Comparison of ENCODE assay signal across 8 cellular contexts in the genomic region with DNA sequence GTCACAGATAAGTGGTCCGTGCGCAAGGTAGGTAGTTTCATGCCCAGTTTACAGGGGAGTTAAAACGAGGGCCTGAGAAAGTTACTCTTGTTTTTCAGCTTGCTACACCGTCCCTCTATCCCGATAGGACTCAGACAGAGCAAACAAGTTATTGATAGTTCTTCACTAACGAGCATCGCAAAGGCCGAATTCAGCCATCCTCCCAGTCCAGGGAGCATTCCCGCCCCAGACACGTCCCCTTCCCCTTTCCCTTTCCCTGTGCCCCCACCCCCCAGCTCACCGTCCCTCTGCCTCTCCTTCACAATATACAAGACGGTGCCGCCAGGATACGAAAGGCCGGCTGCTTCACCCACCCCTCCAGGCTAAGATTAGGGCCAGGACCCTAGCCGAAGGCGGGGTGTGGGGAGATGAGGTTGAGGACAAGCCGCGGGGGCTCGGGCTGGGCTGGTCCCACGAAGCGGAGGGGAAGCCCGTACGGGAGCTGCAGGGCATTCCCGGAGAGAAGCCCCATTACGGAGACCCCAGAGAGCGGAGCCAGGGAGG. TPM values are rescaled to one million over a fixed set of nuclear protein-coding genes. Genes with fewer than 3 reads are reported as not detected.
DNase-seq lines count a peak whose midpoint lies in the region; ATAC-seq and TF ChIP-seq lines count a peak whose summit lies in the region.

No MANE protein-coding gene starts in this region.

- H3K36me3 Mint-ChIP-seq in natural killer cell treated with Interleukin-12 subunit alpha and Interleukin-12 subunit beta and Interleukin-15 and Interleukin-18, amount 100 ng/mL, for 72 hours = peaks cover 10% of the 10 kb centered on the region

- H3K4me1 Mint-ChIP-seq in natural killer cell treated with Interleukin-12 subunit alpha and Interleukin-12 subunit beta and Interleukin-15 and Interleukin-18, amount 100 ng/mL, for 72 hours (ENCODE audit: low read depth in 2 of 2) = peaks cover 24 to 32% of the 10 kb centered on the region in 2 donors

- DNase-seq in cardiac muscle cell (ENCODE audit: low read depth in 1 of 2, low spot score in 1 of 2) = peak in 1 of 2 donors; percentile 14
- no peak for DNase-seq in cardiac septum (ENCODE audit: low spot score)
- peak; percentile 73 for DNase-seq in RWPE2 (ENCODE audit: low spot score)
- DNase-seq in epithelial cell of proximal tubule (ENCODE audit: low read depth) = no peak
- DNase-seq in natural killer cell treated with Interleukin-12 subunit alpha and Interleukin-12 subunit beta and Interleukin-15 and Interleukin-18, amount 100 ng/mL, for 72 hours (ENCODE audit: low spot score) = no peak
- DNase-seq in activated effector memory CD4-positive, alpha-beta T cell treated with anti-CD3 and anti-CD28 coated beads, Interleukin-2, amount 50 U/mL, for 16 hours = no peak
- no peak for DNase-seq in SHP77 treated with DMSO at 0.1 percent for 48 hours (lab: John Stamatoyannopoulos, UW)

- peaks cover 12% of the 10 kb centered on the region for H3K36me3 ChIP-seq in cardiac muscle cell
- peaks cover 39% of the 10 kb centered on the region for H3K36me3 ChIP-seq in RWPE2 (ENCODE audit: low read depth)

- H3K27ac ChIP-seq in cardiac muscle cell = peak overlapping the region; percentile 40
- peak overlapping the region; percentile 34 for H3K27ac ChIP-seq in RWPE2 (ENCODE audit: poor library complexity, severe bottlenecking)

- peak overlapping the region; percentile 90 for H3K4me3 Mint-ChIP-seq in natural killer cell treated with Interleukin-12 subunit alpha and Interleukin-12 subunit beta and Interleukin-15 and Interleukin-18, amount 100 ng/mL, for 72 hours

- H3K4me1 ChIP-seq in cardiac muscle cell (ENCODE audit: low read depth) (peaks cover 3% of the 10 kb centered on the region), RWPE2 (ENCODE audit: insufficient read depth, poor library complexity, severe bottlenecking) (peaks cover 7% of the 10 kb centered on the region)

- peak overlapping the region; percentile 70 to 90 for H3K27ac Mint-ChIP-seq in natural killer cell treated with Interleukin-12 subunit alpha and Interleukin-12 subunit beta and Interleukin-15 and Interleukin-18, amount 100 ng/mL, for 72 hours

- no peak for TF ChIP-seq CTCF in cardiac muscle cell (IDR thresholded peaks at IDR 0.05; ENCODE audit: low read depth, low read length)
- no peak for TF ChIP-seq CTCF in RWPE2 (IDR thresholded peaks at IDR 0.05; ENCODE audit: poor library complexity, severe bottlenecking)
- TF ChIP-seq CTCF in epithelial cell of proximal tubule (conservative IDR thresholded peaks at IDR 0.05; ENCODE audit: low read depth, low read length) = no peak

- H3K27me3 ChIP-seq in cardiac muscle cell = peaks cover 27% of the 10 kb centered on the region
- H3K27me3 ChIP-seq in RWPE2 (ENCODE audit: insufficient read depth, poor library complexity, severe bottlenecking) = no peaks in the 10 kb centered on the region

- H3K27me3 Mint-ChIP-seq in natural killer cell treated with Interleukin-12 subunit alpha and Interleukin-12 subunit beta and Interleukin-15 and Interleukin-18, amount 100 ng/mL, for 72 hours = no peaks in the 10 kb centered on the region

- no peaks in the 10 kb centered on the region for H3K9me3 ChIP-seq in cardiac muscle cell (ENCODE audit: low read depth)
- H3K9me3 ChIP-seq in RWPE2 (ENCODE audit: severe bottlenecking) = no peaks in the 10 kb centered on the region

- ATAC-seq in RWPE2 (ENCODE audit: low read depth) = peak; percentile 5
- ATAC-seq in natural killer cell treated with Interleukin-12 subunit alpha and Interleukin-12 subunit beta and Interleukin-15 and Interleukin-18, amount 100 ng/mL, for 72 hours = no peak
- ATAC-seq in HG02885 (IDR thresholded peaks at IDR 0.05; ENCODE audit: poor library complexity, unreplicated experiment) = no peak

- H3K9me3 Mint-ChIP-seq in natural killer cell treated with Interleukin-12 subunit alpha and Interleukin-12 subunit beta and Interleukin-15 and Interleukin-18, amount 100 ng/mL, for 72 hours = no peaks in the 10 kb centered on the region

- intact Hi-C loops in cardiac septum (cut with DNase I) = loop anchor here (1.0 to 5.0 kb wide), 3 partner anchors 28 to 181 kb away; partner anchors contain the start of genes HIGD2A and NOP16

- H3K4me3 ChIP-seq in cardiac muscle cell = peak overlapping the region; percentile 55
- H3K4me3 ChIP-seq in RWPE2 (ENCODE audit: severe bottlenecking) = peak overlapping the region; percentile 63
- H3K4me3 ChIP-seq in epithelial cell of proximal tubule (ENCODE audit: low read depth, low read length) = peak overlapping the region; percentile 99

RNA-seq across cellular contexts. Expression of gene KIAA1191, which starts 0.6 kb away (rescaled TPM):
- 118 and 160 TPM in 2 replicates for total RNA-seq in cardiac muscle cell
- polyA plus RNA-seq in cardiac muscle cell = 125 and 134 TPM in 2 replicates
- total RNA-seq in cardiac septum = 104 TPM
- total RNA-seq in epithelial cell of proximal tubule = 88.1 and 90.1 TPM in 2 replicates
- total RNA-seq in natural killer cell treated with Interleukin-12 subunit alpha and Interleukin-12 subunit beta and Interleukin-15 and Interleukin-18, amount 100 ng/mL, for 72 hours = 10 to 100 TPM; 61.1 to 66.7 TPM

RNA-seq across cellular contexts. Expression of gene ARL10, which starts 4.3 kb away (rescaled TPM):
- total RNA-seq in cardiac muscle cell = 10.3 and 29.5 TPM in 2 replicates
- 7.8 and 9.6 TPM in 2 replicates for polyA plus RNA-seq in cardiac muscle cell
- total RNA-seq in cardiac septum = 11.4 TPM
- total RNA-seq in epithelial cell of proximal tubule = 2.9 and 3.4 TPM in 2 replicates
- total RNA-seq in natural killer cell treated with Interleukin-12 subunit alpha and Interleukin-12 subunit beta and Interleukin-15 and Interleukin-18, amount 100 ng/mL, for 72 hours = 10 to 100 TPM in 1 of 2 donors, 1 to 10 TPM in 1; 8.1 to 12.9 TPM

RNA-seq across cellular contexts. Expression of gene NOP16, which starts 27.4 kb away (rescaled TPM):
- total RNA-seq in cardiac muscle cell = 11.5 and 18.0 TPM in 2 replicates
- polyA plus RNA-seq in cardiac muscle cell = 52.0 and 56.7 TPM in 2 replicates
- total RNA-seq in cardiac septum = 22.5 TPM
- 23.5 and 42.7 TPM in 2 replicates for total RNA-seq in epithelial cell of proximal tubule
- 100 to 1,000 TPM in 1 of 2 donors, 10 to 100 TPM in 1; 62.0 to 155 TPM for total RNA-seq in natural killer cell treated with Interleukin-12 subunit alpha and Interleukin-12 subunit beta and Interleukin-15 and Interleukin-18, amount 100 ng/mL, for 72 hours

RNA-seq across cellular contexts. Expression of gene HIGD2A, which starts 27.6 kb away (rescaled TPM):
- 203 and 313 TPM in 2 replicates for total RNA-seq in cardiac muscle cell
- 273 and 388 TPM in 2 replicates for polyA plus RNA-seq in cardiac muscle cell
- total RNA-seq in cardiac septum = 266 TPM
- 118 and 123 TPM in 2 replicates for total RNA-seq in epithelial cell of proximal tubule
- 100 to 1,000 TPM in 1 of 2 donors, 10 to 100 TPM in 1; 88.9 to 117 TPM for total RNA-seq in natural killer cell treated with Interleukin-12 subunit alpha and Interleukin-12 subunit beta and Interleukin-15 and Interleukin-18, amount 100 ng/mL, for 72 hours

RNA-seq across cellular contexts. Expression of gene CLTB, which starts 55.4 kb away (rescaled TPM):
- total RNA-seq in cardiac muscle cell = 187 and 224 TPM in 2 replicates
- polyA plus RNA-seq in cardiac muscle cell = 159 and 222 TPM in 2 replicates
- total RNA-seq in cardiac septum = 252 TPM
- 149 and 152 TPM in 2 replicates for total RNA-seq in epithelial cell of proximal tubule
- total RNA-seq in natural killer cell treated with Interleukin-12 subunit alpha and Interleukin-12 subunit beta and Interleukin-15 and Interleukin-18, amount 100 ng/mL, for 72 hours = 10 to 100 TPM; 64.0 to 80.5 TPM
